In genomic region chr5:12845549-12846159, GRCh38 we compare ENCODE assay signal across 23 cellular contexts.
"Had no signal": no experiment of that assay in that cellular context is flagged by ENCODE, and none has a peak within 500 bp of the region (broad histone marks: within the 10 kb centered on the region; RNA-seq: fewer than 3 reads in every experiment).

No MANE protein-coding gene starts in this region.

- H3K4me1 Mint-ChIP-seq: activated B cell treated with CpG ODN at 0.5 μM for 24 hours; activated naive CD4-positive, alpha-beta T cell treated with anti-CD3 and anti-CD28 coated beads, Interleukin-2, amount 10 ng/mL, durations not matched to agents 7 days and 5 days; nephron progenitor cell had no signal

- H3K9me3 ChIP-seq: left ventricle myocardium inferior, testis, vagina had no signal

- H3K4me3 ChIP-seq: left ventricle myocardium inferior, testis, vagina had no signal

- DNase-seq: activated B cell treated with CpG ODN at 0.5 μM for 24 hours; activated CD4-positive, alpha-beta T cell treated with anti-CD3 and anti-CD28 coated beads for 4 hours; activated CD4-positive, alpha-beta T cell treated with anti-CD3 and anti-CD28 coated beads, Interleukin-2, amount 50 U/mL, for 48 hours; activated effector memory CD4-positive, alpha-beta T cell treated with anti-CD3 and anti-CD28 coated beads, Interleukin-2, amount 50 U/mL, for 16 hours; activated naive CD4-positive, alpha-beta T cell treated with anti-CD3 and anti-CD28 coated beads, Interleukin-2, amount 10 ng/mL, durations not matched to agents 7 days and 5 days; activated T-cell treated with anti-CD3 and anti-CD28 coated beads, Interleukin-2, amount 50 U/mL, for 72 hours; amygdala; foreskin melanocyte; left ventricle myocardium inferior; midbrain; nephron progenitor cell; occipital lobe; stimulated activated CD4-positive, alpha-beta T cell treated with anti-CD3 and anti-CD28 coated beads, Interleukin-2, amount 100 ng/mL, for 48 hours; stimulated activated CD8-positive, alpha-beta memory T cell treated with anti-CD3 and anti-CD28 coated beads, Interleukin-4, amount 100 ng/mL, for 48 hours; stimulated activated naive CD4-positive, alpha-beta T cell; T1000; testis had no signal

- H3K27me3 Mint-ChIP-seq: activated B cell treated with CpG ODN at 0.5 μM for 24 hours; activated naive CD4-positive, alpha-beta T cell treated with anti-CD3 and anti-CD28 coated beads, Interleukin-2, amount 10 ng/mL, durations not matched to agents 7 days and 5 days; progenitor cell of endocrine pancreas had no signal

- FAIRE-seq: bronchial epithelial cell, endometrium had no signal

- H3K4me3 Mint-ChIP-seq: activated B cell treated with CpG ODN at 0.5 μM for 24 hours; activated naive CD4-positive, alpha-beta T cell treated with anti-CD3 and anti-CD28 coated beads, Interleukin-2, amount 10 ng/mL, durations not matched to agents 7 days and 5 days; activated T-cell treated with anti-CD3 and anti-CD28 coated beads, Interleukin-2, amount 50 U/mL, for 72 hours; nephron progenitor cell; T-helper 1 cell treated with Interleukin-12 subunit alpha and Interleukin-12 subunit beta and Interleukin-4 antibody, amounts not matched to agents 30 μg/mL and 1 μg/mL, for 36 hours; type B pancreatic cell had no signal

- ATAC-seq: activated T-cell treated with anti-CD3 and anti-CD28 coated beads, Interleukin-2, amount 50 U/mL, for 72 hours had no signal

- H3K36me3 ChIP-seq: left ventricle myocardium inferior, vagina had no signal

- H3K36me3 Mint-ChIP-seq: activated naive CD4-positive, alpha-beta T cell treated with anti-CD3 and anti-CD28 coated beads, Interleukin-2, amount 10 ng/mL, durations not matched to agents 7 days and 5 days; type B pancreatic cell had no signal

- H3K4me1 ChIP-seq: left ventricle myocardium inferior, testis, vagina had no signal

- H3K27ac ChIP-seq: left ventricle myocardium inferior, testis, vagina had no signal

- H3K27me3 ChIP-seq: testis, vagina had no signal

- H3K27ac Mint-ChIP-seq: activated B cell treated with CpG ODN at 0.5 μM for 24 hours; activated naive CD4-positive, alpha-beta T cell treated with anti-CD3 and anti-CD28 coated beads, Interleukin-2, amount 10 ng/mL, durations not matched to agents 7 days and 5 days; activated T-cell treated with anti-CD3 and anti-CD28 coated beads, Interleukin-2, amount 50 U/mL, for 72 hours; nephron progenitor cell; progenitor cell of endocrine pancreas; T-helper 1 cell treated with Interleukin-12 subunit alpha and Interleukin-12 subunit beta and Interleukin-4 antibody, amounts not matched to agents 30 μg/mL and 1 μg/mL, for 36 hours; type B pancreatic cell had no signal

- H3K9me3 Mint-ChIP-seq: nephron progenitor cell, type B pancreatic cell had no signal
